In the genomic region with DNA sequence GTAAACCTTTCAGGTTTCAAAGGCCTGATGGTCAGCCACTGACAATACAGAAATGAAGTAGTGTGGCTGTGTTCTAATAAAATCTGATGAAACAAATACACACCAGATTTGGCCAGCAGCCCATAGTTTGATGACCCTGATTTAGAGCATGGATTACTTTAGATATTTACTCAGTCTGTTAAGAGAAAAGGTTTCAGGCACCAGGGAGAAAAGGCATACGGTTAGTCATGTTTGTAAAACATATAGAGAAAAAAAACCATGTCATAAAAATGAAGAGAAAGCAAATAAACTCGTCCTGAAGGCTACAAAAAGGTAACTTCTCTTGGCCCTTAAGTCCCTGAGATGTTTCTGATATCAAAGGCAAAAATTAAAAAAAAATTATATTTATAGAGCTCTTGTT, we compare ENCODE assay signal across 21 cellular contexts.
A peak's percentile ranks its signal among the peaks of the same experiment; 100 is the strongest.
DNase-seq lines count a peak whose midpoint lies in the region; ATAC-seq lines count a peak whose summit lies in the region.
"Had no signal": no experiment of that assay in that cellular context is flagged by ENCODE, and none has a peak within 500 bp of the region (broad histone marks: within the 10 kb centered on the region; RNA-seq: fewer than 3 reads in every experiment).

No MANE protein-coding gene starts in this region.

- DNase-seq in COLO668 (lab: John Stamatoyannopoulos, UW; ENCODE audit: unreplicated experiment) (peak; percentile 69), HuH-7 (ENCODE audit: low spot score) (peak; percentile 13), NCI-H2196 (lab: John Stamatoyannopoulos, UW; ENCODE audit: unreplicated experiment) (peak; percentile 26), SHP77 (lab: John Stamatoyannopoulos, UW) (peak; percentile 62 to 76), NCI-H2171 (lab: John Stamatoyannopoulos, UW) (no peak), KBM-7 (no peak)
- no peak for DNase-seq in stimulated activated CD4-positive, alpha-beta T cell treated with anti-CD3 and anti-CD28 coated beads, Interleukin-2, amount 100 ng/mL, for 24 hours
- DNase-seq: activated naive CD4-positive, alpha-beta T cell; activated T-cell treated with anti-CD3 and anti-CD28 coated beads, Interleukin-2, amount 50 U/mL, for 72 hours; CD8-positive, alpha-beta T cell; DND-41; H7; IMR-90; NCI-H226; ovary; Peyer's patch; stimulated activated CD4-positive, alpha-beta T cell treated with anti-CD3 and anti-CD28 coated beads, Interleukin-1b, Interleukin-23, amount 100 ng/mL, for 48 hours; tibial artery had no signal

- no peak for ATAC-seq in GM21360 (IDR thresholded peaks at IDR 0.05; ENCODE audit: unreplicated experiment)
- ATAC-seq: activated T-cell treated with anti-CD3 and anti-CD28 coated beads, Interleukin-2, amount 50 U/mL, for 72 hours; body of pancreas; CD8-positive, alpha-beta T cell; WTC11 had no signal

- in situ Hi-C loops in KBM-7 (cut with MboI; ENCODE audit: low pct_unique_long_range_greater_than_20kb, low sequenced_read_pairs) = no loop called here

Comparison
In these comparisons a context has a peak if more than half of its experiments do, and no peak if none do; other contexts are left out.
1. DNase-seq: peak in COLO668 (single experiment), HuH-7 (single experiment), NCI-H2196 (single experiment) and SHP77 (2 of 2); none in NCI-H2171 (single experiment), KBM-7 (single experiment) and stimulated activated CD4-positive, alpha-beta T cell treated with anti-CD3 and anti-CD28 coated beads, Interleukin-2, amount 100 ng/mL, for 24 hours (0 of 2).